8 cellular contexts compared by ENCODE assay signal in genomic region chr18:57780318-57781127, GRCh38. TPM values are rescaled to one million over a fixed set of nuclear protein-coding genes. Genes with fewer than 3 reads are reported as not detected.
DNase-seq lines count a peak whose midpoint lies in the region; ATAC-seq, FAIRE-seq and TF ChIP-seq lines count a peak whose summit lies in the region.

No MANE protein-coding gene starts in this region.

- H3K9me3 Mint-ChIP-seq in CD8-positive, alpha-beta T cell = no peaks in the 10 kb centered on the region

- CTCF ChIA-PET in CD8-positive, alpha-beta T cell (lab: Charles Lee) = interaction anchor here (0.7 kb wide), 1 partner anchor 151 kb away, joined by 3 read pairs; no protein-coding TSS in a partner anchor

- no peak overlapping the region for H3K27ac ChIP-seq in CD8-positive, alpha-beta T cell (ENCODE audit: low read depth, low read length)

- no peak overlapping the region for H3K4me3 ChIP-seq in CD8-positive, alpha-beta T cell (ENCODE audit: low read depth, low read length)

- no peaks in the 10 kb centered on the region for H3K9me3 ChIP-seq in CD8-positive, alpha-beta T cell (ENCODE audit: low read length)

- ATAC-seq in HG02852 (IDR thresholded peaks at IDR 0.05; ENCODE audit: unreplicated experiment) = peak; percentile 73
- ATAC-seq in CD8-positive, alpha-beta T cell = no peak

- POLR2A ChIA-PET in CD8-positive, alpha-beta T cell (lab: Charles Lee) = no interaction called here

- no peak overlapping the region for H3K4me3 Mint-ChIP-seq in CD8-positive, alpha-beta T cell

- FAIRE-seq in RCC 7860 (lab: Jason Lieb, UNC) = peak; percentile 78

- intact Hi-C loops in CD8-positive, alpha-beta T cell (cut with DNase I, micrococcal nuclease) = no loop called here

- TF ChIP-seq CTCF in GM13976 (IDR thresholded peaks at IDR 0.05; ENCODE audit: borderline replicate concordance, control extremely low read depth, extremely low read depth, insufficient read depth, missing control alignments) = no peak
- no peak for TF ChIP-seq CTCF in CD8-positive, alpha-beta T cell (IDR thresholded peaks at IDR 0.05)

- peaks cover 13% of the 10 kb centered on the region for H3K4me1 Mint-ChIP-seq in CD8-positive, alpha-beta T cell (ENCODE audit: low read depth)

- DNase-seq in GM13976 (ENCODE audit: low spot score) (peak; percentile 35), RCC 7860 (ENCODE audit: low spot score) (peak; percentile 90), foreskin melanocyte (peak; percentile 64), stromal cell of bone marrow (ENCODE audit: low read depth) (peak; percentile 78), kidney tubule cell (ENCODE audit: low spot score) (no peak), NAMALWA (ENCODE audit: low spot score) (no peak)
- no peak for DNase-seq in CD8-positive, alpha-beta T cell

- H3K27ac Mint-ChIP-seq in CD8-positive, alpha-beta T cell = no peak overlapping the region

- peaks cover 3% of the 10 kb centered on the region for H3K36me3 Mint-ChIP-seq in CD8-positive, alpha-beta T cell

- H3K4me1 ChIP-seq in CD8-positive, alpha-beta T cell (ENCODE audit: insufficient read depth, low read length) = peaks cover 6% of the 10 kb centered on the region

- H3K27me3 ChIP-seq in CD8-positive, alpha-beta T cell (ENCODE audit: insufficient read depth, low read length) = no peaks in the 10 kb centered on the region

- H3K27me3 Mint-ChIP-seq in CD8-positive, alpha-beta T cell (ENCODE audit: low read depth) = no peaks in the 10 kb centered on the region

- H3K36me3 ChIP-seq in CD8-positive, alpha-beta T cell (ENCODE audit: insufficient read depth, low read length) = no peaks in the 10 kb centered on the region

- in situ Hi-C loops in GM13976 (cut with MboI; ENCODE audit: low sequenced_read_pairs, unreplicated experiment) = no loop called here

RNA-seq across cellular contexts. Expression of gene ATP8B1, which starts 22.6 kb away (rescaled TPM):
- total RNA-seq in CD8-positive, alpha-beta T cell = not detected

Comparison
In these comparisons a context has a peak if more than half of its experiments do, and no peak if none do; other contexts are left out.
1. DNase-seq: peak in GM13976 (single experiment), RCC 7860 (single experiment), foreskin melanocyte (single experiment) and stromal cell of bone marrow (single experiment); none in CD8-positive, alpha-beta T cell (0 of 7), kidney tubule cell (single experiment) and NAMALWA (single experiment).